ENCODE assay signal across 11 cellular contexts in genomic region chr7:99563650-99564049, GRCh38. TPM values are rescaled to one million over a fixed set of nuclear protein-coding genes. Genes with fewer than 3 reads are reported as not detected.
DNase-seq lines count a peak whose midpoint lies in the region; ATAC-seq and TF ChIP-seq lines count a peak whose summit lies in the region.
"Had no signal": no experiment of that assay in that cellular context is flagged by ENCODE, and none has a peak within 500 bp of the region (broad histone marks: within the 10 kb centered on the region; RNA-seq: fewer than 3 reads in every experiment).

No MANE protein-coding gene starts in this region.

- H3K27me3 Mint-ChIP-seq in CD4-positive, alpha-beta T cell: no peaks in the 10 kb centered on the region
- H3K27me3 Mint-ChIP-seq in chondrocyte (ENCODE audit: low read depth) (no peaks in the 10 kb centered on the region), neural progenitor cell (ENCODE audit: insufficient read depth, low read depth) (peaks cover 2% of the 10 kb centered on the region)

- intact Hi-C loops in CD4-positive, alpha-beta T cell (cut with DNase I, micrococcal nuclease): no loop called here
- intact Hi-C loops in PC-9 (cut with micrococcal nuclease; ENCODE audit: unreplicated experiment): loop anchor here (2.0 kb wide), 3 partner anchors 53 to 275 kb away; partner anchors contain the start of genes ZKSCAN5 and ZSCAN25
- intact Hi-C loops in body of pancreas (cut with DNase I): no loop called here

- H2AFZ ChIP-seq in PC-9: no peak overlapping the region
- no peak overlapping the region for H2AFZ ChIP-seq in neural progenitor cell (replicated peaks)

- H3K9me3 Mint-ChIP-seq in CD4-positive, alpha-beta T cell: no peaks in the 10 kb centered on the region
- H3K9me3 Mint-ChIP-seq in chondrocyte (ENCODE audit: low read depth): no peaks in the 10 kb centered on the region
- H3K9me3 Mint-ChIP-seq in neural progenitor cell: no peaks in the 10 kb centered on the region

- no peak overlapping the region for H3K4me2 ChIP-seq in PC-9
- H3K4me2 ChIP-seq in neural progenitor cell: no peak overlapping the region

- H3K27ac ChIP-seq in CD4-positive, alpha-beta T cell (ENCODE audit: low read depth, low read length): no peak overlapping the region
- peak overlapping the region; percentile 42; the same call in 1 of the 2 replicates for H3K27ac ChIP-seq in PC-9
- H3K27ac ChIP-seq in neural progenitor cell: no peak overlapping the region
- no peak overlapping the region for H3K27ac ChIP-seq in body of pancreas

- no peaks in the 10 kb centered on the region for H3K9me2 ChIP-seq in PC-9 (ENCODE audit: insufficient read depth)

- no peak for TF ChIP-seq CTCF in CD4-positive, alpha-beta T cell (IDR thresholded peaks at IDR 0.05)
- TF ChIP-seq CTCF in PC-9 (conservative IDR thresholded peaks at IDR 0.05) (no peak), chondrocyte (IDR thresholded peaks at IDR 0.05) (no peak), neural progenitor cell (IDR thresholded peaks at IDR 0.05) (no peak), body of pancreas (IDR thresholded peaks at IDR 0.05) (no peak)

- H3K79me2 ChIP-seq in PC-9 (ENCODE audit: low read depth): peaks cover 18% of the 10 kb centered on the region
- peaks cover 42% of the 10 kb centered on the region for H3K79me2 ChIP-seq in neural progenitor cell (ENCODE audit: low read depth)

- DNase-seq in CD4-positive, alpha-beta T cell: no peak
- DNase-seq in PC-9 (peak in 1 of 2 experiments; percentile 56), chondrocyte (ENCODE audit: low spot score) (no peak), neural progenitor cell (ENCODE audit: low spot score) (no peak), body of pancreas (no peak), hippocampal formation (lab: John Stamatoyannopoulos, UW) (no peak), superior temporal gyrus (ENCODE audit: extremely low spot score) (no peak)
- DNase-seq in stimulated activated CD4-positive, alpha-beta T cell treated with anti-CD3 and anti-CD28 coated beads, Interleukin-12 subunit alpha, Interleukin-12 subunit beta, amount 100 ng/mL, for 4 hours: no peak
- DNase-seq: activated CD4-positive, alpha-beta T cell treated with anti-CD3 and anti-CD28 coated beads, Interleukin-2, amount 50 U/mL, for 1 hour had no signal

- CTCF ChIA-PET in CD4-positive, alpha-beta T cell (lab: Charles Lee): no interaction called here
- CTCF ChIA-PET in PC-9 (lab: Charles Lee): no interaction called here

- H3K9ac ChIP-seq in neural progenitor cell: peak overlapping the region; percentile 39

- no peaks in the 10 kb centered on the region for H3K27me3 ChIP-seq in CD4-positive, alpha-beta T cell (ENCODE audit: control insufficient read depth, insufficient read depth, low read length)
- H3K27me3 ChIP-seq in PC-9 (ENCODE audit: insufficient read depth, low read depth): no peaks in the 10 kb centered on the region
- H3K27me3 ChIP-seq in neural progenitor cell: no peaks in the 10 kb centered on the region
- H3K27me3 ChIP-seq in body of pancreas: no peaks in the 10 kb centered on the region
- H3K27me3 ChIP-seq: dorsolateral prefrontal cortex had no signal

- peak overlapping the region; percentile 43 for H3K27ac Mint-ChIP-seq in CD4-positive, alpha-beta T cell
- H3K27ac Mint-ChIP-seq in chondrocyte (ENCODE audit: unreplicated experiment) (peak overlapping the region; percentile 99), neural progenitor cell (no peak overlapping the region)

- TF ChIP-seq POLR2A in body of pancreas (IDR thresholded peaks at IDR 0.05): no peak

- H3K36me3 ChIP-seq in PC-9 (ENCODE audit: low read depth) (peaks cover 18% of the 10 kb centered on the region; the same call in 1 of the 2 replicates), neural progenitor cell (no peaks in the 10 kb centered on the region), body of pancreas (replicated peaks in 1 of 2; ENCODE audit: insufficient read depth in 1 of 2, low read depth in 2 of 2) (peaks cover 0 to 29% of the 10 kb centered on the region in 2 donors)

- H4K20me1 ChIP-seq in PC-9 (ENCODE audit: insufficient read depth): no peaks in the 10 kb centered on the region
- peaks cover 15% of the 10 kb centered on the region for H4K20me1 ChIP-seq in neural progenitor cell (ENCODE audit: low read depth)

- peaks cover 21% of the 10 kb centered on the region for H3F3A ChIP-seq in PC-9 (ENCODE audit: insufficient read depth, low read depth)
- peaks cover 9% of the 10 kb centered on the region for H3F3A ChIP-seq in neural progenitor cell (ENCODE audit: low read depth)

- no peak overlapping the region for H3K4me3 ChIP-seq in PC-9
- no peak overlapping the region for H3K4me3 ChIP-seq in neural progenitor cell
- H3K4me3 ChIP-seq in body of pancreas: no peak overlapping the region

- no peak for ATAC-seq in CD4-positive, alpha-beta T cell (ENCODE audit: poor library complexity)
- ATAC-seq in body of pancreas: no peak
- ATAC-seq: left lobe of liver had no signal

- H3K36me3 Mint-ChIP-seq in CD4-positive, alpha-beta T cell (ENCODE audit: low read depth): peaks cover 81% of the 10 kb centered on the region
- H3K36me3 Mint-ChIP-seq in chondrocyte (ENCODE audit: low read depth): peaks cover 39% of the 10 kb centered on the region
- H3K36me3 Mint-ChIP-seq in neural progenitor cell: peaks cover 40% of the 10 kb centered on the region

- no peaks in the 10 kb centered on the region for H3K9me3 ChIP-seq in CD4-positive, alpha-beta T cell (ENCODE audit: control insufficient read depth, low read length)
- H3K9me3 ChIP-seq in PC-9 (ENCODE audit: insufficient read depth, low read depth): no peaks in the 10 kb centered on the region
- H3K9me3 ChIP-seq in neural progenitor cell (ENCODE audit: low read depth): no peaks in the 10 kb centered on the region
- no peaks in the 10 kb centered on the region for H3K9me3 ChIP-seq in body of pancreas

- WGBS in body of pancreas, 2 donors: 78 to 90% methylated on average over 10 of the region's 10 CpGs

- POLR2A ChIA-PET in CD4-positive, alpha-beta T cell (lab: Charles Lee): no interaction called here
- POLR2A ChIA-PET in PC-9 (lab: Charles Lee; ENCODE audit: unreplicated experiment): no interaction called here

- peaks cover 30% of the 10 kb centered on the region for H3K4me1 ChIP-seq in PC-9 (replicated peaks; ENCODE audit: insufficient read depth)
- peaks cover 6% of the 10 kb centered on the region for H3K4me1 ChIP-seq in neural progenitor cell
- H3K4me1 ChIP-seq in body of pancreas: peaks cover 15% of the 10 kb centered on the region

- H3K4me3 Mint-ChIP-seq in CD4-positive, alpha-beta T cell: peak overlapping the region; percentile 14
- H3K4me3 Mint-ChIP-seq in chondrocyte (ENCODE audit: unreplicated experiment) (peak overlapping the region; percentile 53), neural progenitor cell (no peak overlapping the region)

- H3K4me1 Mint-ChIP-seq in CD4-positive, alpha-beta T cell (ENCODE audit: low read depth): peaks cover 47% of the 10 kb centered on the region
- H3K4me1 Mint-ChIP-seq in chondrocyte (ENCODE audit: low read depth) (peaks cover 50% of the 10 kb centered on the region), neural progenitor cell (peaks cover 9% of the 10 kb centered on the region)

- no TSS peak for BruUV-seq in PC-9 (replicated peaks; lab: Mats Ljungman, UMichigan)

RNA-seq across cellular contexts. Expression of gene ZNF655, which starts 5.2 kb away (rescaled TPM):
- 100 to 1,000 TPM; 145 to 146 TPM for total RNA-seq in CD4-positive, alpha-beta T cell
- total RNA-seq in PC-9 (2021) (75.6 and 83.0 TPM in 2 replicates), chondrocyte (38.8 to 45.3 TPM (median 41.6 TPM) in 3 replicates), neural progenitor cell (ENCODE audit: low replicate concordance) (59.3 and 66.3 TPM in 2 replicates), body of pancreas (10 to 100 TPM; 73.5 to 86.4 TPM)

RNA-seq across cellular contexts. Expression of gene FAM200A, which starts 11.7 kb away (rescaled TPM):
- 1 to 10 TPM; 1.5 to 1.8 TPM for total RNA-seq in CD4-positive, alpha-beta T cell
- total RNA-seq in PC-9 (2021): 6.9 and 7.1 TPM in 2 replicates
- total RNA-seq in chondrocyte: 3.3 to 5.1 TPM (median 3.9 TPM) in 3 replicates
- 14.7 and 21.1 TPM in 2 replicates for total RNA-seq in neural progenitor cell (ENCODE audit: low replicate concordance)
- total RNA-seq in body of pancreas: 1 to 10 TPM; 3.9 to 7.3 TPM

RNA-seq across cellular contexts. Expression of gene TMEM225B, which starts 34.4 kb away (rescaled TPM):
- total RNA-seq in CD4-positive, alpha-beta T cell: 1 to 10 TPM; 1.0 TPM
- total RNA-seq in PC-9 (2021): 1.5 and 1.8 TPM in 2 replicates
- total RNA-seq in chondrocyte: 0.56 to 1.8 TPM (median 0.75 TPM) in 3 replicates
- total RNA-seq in neural progenitor cell (ENCODE audit: low replicate concordance): 0.53 TPM in 1 of 2 replicates, not detected in the other
- under 1 TPM in 1 of 2 donors, not detected in 1; 0.52 TPM for total RNA-seq in body of pancreas

RNA-seq across cellular contexts. Expression of gene ZSCAN25, which starts 53.1 kb away (rescaled TPM):
- total RNA-seq in CD4-positive, alpha-beta T cell: 10 to 100 TPM; 41.5 to 44.2 TPM
- 20.5 and 21.8 TPM in 2 replicates for total RNA-seq in PC-9 (2021)
- total RNA-seq in chondrocyte: 10.4 to 19.9 TPM (median 14.1 TPM) in 3 replicates
- total RNA-seq in neural progenitor cell (ENCODE audit: low replicate concordance): 8.7 and 13.3 TPM in 2 replicates
- 10 to 100 TPM; 12.7 to 25.7 TPM for total RNA-seq in body of pancreas

RNA-seq across cellular contexts. Expression of gene ZKSCAN5, which starts 59.2 kb away (rescaled TPM):
- total RNA-seq in CD4-positive, alpha-beta T cell: 1 to 10 TPM; 3.8 to 4.4 TPM
- total RNA-seq in PC-9 (2021): 10.0 and 13.2 TPM in 2 replicates
- total RNA-seq in chondrocyte: 11.5 to 12.4 TPM (median 11.5 TPM) in 3 replicates
- total RNA-seq in neural progenitor cell (ENCODE audit: low replicate concordance): 19.6 and 23.3 TPM in 2 replicates
- total RNA-seq in body of pancreas: 1 to 10 TPM; 3.3 to 4.7 TPM
